ENCODE assay signal across 9 cellular contexts in genomic region chr16:74396521-74397017, GRCh38. TPM values are rescaled to one million over a fixed set of nuclear protein-coding genes. Genes with fewer than 3 reads are reported as not detected.
DNase-seq lines count a peak whose midpoint lies in the region; ATAC-seq and TF ChIP-seq lines count a peak whose summit lies in the region.
"Not testable (repeated sequence)": the region's sequence is repeated elsewhere in the genome, so short reads cannot be mapped to it uniquely, and the experiment has no call there.
"Had no signal": no experiment of that assay in that cellular context is flagged by ENCODE, and none has a peak within 500 bp of the region (broad histone marks: within the 10 kb centered on the region; RNA-seq: fewer than 3 reads in every experiment).

No MANE protein-coding gene starts in this region.

- H3K4me3 ChIP-seq in dorsolateral prefrontal cortex, heart left ventricle, right lobe of liver, testis: not testable (repeated sequence)

- not testable (repeated sequence) for TF ChIP-seq RAD21 in Ishikawa (IDR thresholded peaks at IDR 0.05; ENCODE audit: low read depth)

- intact Hi-C loops in dorsolateral prefrontal cortex (cut with DNase I); heart left ventricle (cut with DNase I); right lobe of liver (cut with DNase I); testis (cut with DNase I; ENCODE audit: low total_unique reads): not testable (repeated sequence)

- not testable (repeated sequence) for H3K9me3 ChIP-seq in heart left ventricle, right lobe of liver, testis

- TF ChIP-seq POLR2A in heart left ventricle (IDR thresholded peaks at IDR 0.05); right lobe of liver (IDR thresholded peaks at IDR 0.05); testis (IDR thresholded peaks at IDR 0.05): not testable (repeated sequence)

- not testable (repeated sequence) for H3K27me3 ChIP-seq in dorsolateral prefrontal cortex, heart left ventricle, right lobe of liver, testis

- TF ChIP-seq CTCF in dorsolateral prefrontal cortex (IDR thresholded peaks at IDR 0.05 in 54 of 56, conservative IDR thresholded peaks at IDR 0.05 in 2 of 56; ENCODE audit: low read depth in 1 of 56, partially characterized antibody in 56 of 56); heart left ventricle (IDR thresholded peaks at IDR 0.05); right lobe of liver (IDR thresholded peaks at IDR 0.05); omental fat pad (IDR thresholded peaks at IDR 0.05); testis (IDR thresholded peaks at IDR 0.05): not testable (repeated sequence)

- ATAC-seq in heart left ventricle (peak; percentile 8 to 71 (median 58)), right lobe of liver (peak; percentile 57 to 76 (median 64)), omental fat pad (ENCODE audit: low FRiP score) (peak; percentile 57)

- 36 to 45% (median 40%) methylated on average over 7 of the region's 7 CpGs for WGBS in heart left ventricle, 4 donors
- 41% methylated on average over 7 of the region's 7 CpGs for WGBS in right lobe of liver (ENCODE audit: insufficient coverage, low coverage, low lambda C conversion rate, missing lambda C conversion rate)
- WGBS in testis, 2 donors: 31 to 40% methylated on average over 7 of the region's 7 CpGs

- H3K27ac ChIP-seq in dorsolateral prefrontal cortex (peak overlapping the region in 30 of 59 donors; percentile 1 to 77 (median 32)), heart left ventricle (peak overlapping the region in 1 of 12 donors; percentile 4), testis (peak overlapping the region; percentile 11 to 64)
- H3K27ac ChIP-seq in right lobe of liver: not testable (repeated sequence)

- not testable (repeated sequence) for H3K36me3 ChIP-seq in heart left ventricle; right lobe of liver; testis (ENCODE audit: low read depth, missing control alignments)

- peaks cover 0 to 18% (median 6%) of the 10 kb centered on the region in 12 donors for H3K4me1 ChIP-seq in heart left ventricle
- not testable (repeated sequence) for H3K4me1 ChIP-seq in right lobe of liver
- peaks cover 30% of the 10 kb centered on the region for H3K4me1 ChIP-seq in testis

- not testable (repeated sequence) for TF ChIP-seq EP300 in Ishikawa (IDR thresholded peaks at IDR 0.05; ENCODE audit: borderline replicate concordance)

- DNase-seq in AG08396 (ENCODE audit: low spot score) (peak; percentile 7), astrocyte of the hippocampus (ENCODE audit: low read depth, low spot score) (peak; percentile 65), dorsolateral prefrontal cortex (peak in 1 of 10 donors; percentile 26), heart left ventricle (peak in 2 of 5 donors; percentile 14 to 64), testis (peak; percentile 81)
- DNase-seq in right lobe of liver; omental fat pad (ENCODE audit: low spot score): not testable (repeated sequence)

TF ChIP-seq in Ishikawa, 13 proteins besides CTCF, POLR2A, EP300 and RAD21:
- peak; percentile 60 for TF ChIP-seq NFIC (IDR thresholded peaks at IDR 0.05)
TF ChIP-seq in Ishikawa: peak in this region for 1; not testable (repeated sequence) for 12.

RNA-seq across cellular contexts. Expression of gene NPIPB15, which starts 20.5 kb away (rescaled TPM):
- 10 to 100 TPM in 3 of 120 experiments, 1 to 10 TPM in 88, under 1 TPM in 2, not detected in 27; 0.56 to 12.2 (median 4.5) TPM for total RNA-seq in dorsolateral prefrontal cortex
- 1 to 10 TPM in 6 of 9 donors, under 1 TPM in 1, not detected in 2; 0.72 to 2.9 (median 1.6) TPM for total RNA-seq in heart left ventricle
- polyA plus RNA-seq in heart left ventricle: 1 to 10 TPM; 1.9 to 3.4 TPM
- 10 to 100 TPM in 1 of 6 experiments, 1 to 10 TPM in 1, under 1 TPM in 1, not detected in 3; 0.51 to 12.2 (median 3.1) TPM for total RNA-seq in right lobe of liver
- total RNA-seq in omental fat pad: 1 to 10 TPM in 3 of 4 donors, not detected in 1; 2.7 to 8.0 (median 3.4) TPM
- 10 to 100 TPM; 18.5 to 56.1 TPM for total RNA-seq in testis
- 74.1 TPM for polyA plus RNA-seq in testis (ENCODE audit: insufficient read depth, low read depth, low replicate concordance)
- total RNA-seq: activated naive CD8-positive, alpha-beta T cell treated with anti-CD3 and anti-CD28 coated beads, Interleukin-2, amount 10 ng/mL, durations not matched to agents 7 days and 5 days had no signal

RNA-seq across cellular contexts. Expression of gene CLEC18B, which starts 24.7 kb away (rescaled TPM):
- total RNA-seq in dorsolateral prefrontal cortex (10 to 100 TPM in 18 of 120 experiments, 1 to 10 TPM in 102; 1.6 to 29.1 (median 5.5) TPM), heart left ventricle (1 to 10 TPM in 1 of 9 donors, under 1 TPM in 3, not detected in 5; 0.14 to 1.5 (median 0.44) TPM), right lobe of liver (under 1 TPM in 3 of 6 experiments, not detected in 3; 0.64 to 0.75 (median 0.71) TPM), omental fat pad (under 1 TPM in 2 of 4 donors, not detected in 2; 0.63 to 0.65 TPM), testis (10 to 100 TPM; 16.4 to 42.8 TPM)
- polyA plus RNA-seq in heart left ventricle (under 1 TPM; 0.25 to 0.30 TPM), testis (ENCODE audit: insufficient read depth, low read depth, low replicate concordance) (13.7 TPM)
